Comparison of ENCODE assay signal across 11 cellular contexts in the genomic region with DNA sequence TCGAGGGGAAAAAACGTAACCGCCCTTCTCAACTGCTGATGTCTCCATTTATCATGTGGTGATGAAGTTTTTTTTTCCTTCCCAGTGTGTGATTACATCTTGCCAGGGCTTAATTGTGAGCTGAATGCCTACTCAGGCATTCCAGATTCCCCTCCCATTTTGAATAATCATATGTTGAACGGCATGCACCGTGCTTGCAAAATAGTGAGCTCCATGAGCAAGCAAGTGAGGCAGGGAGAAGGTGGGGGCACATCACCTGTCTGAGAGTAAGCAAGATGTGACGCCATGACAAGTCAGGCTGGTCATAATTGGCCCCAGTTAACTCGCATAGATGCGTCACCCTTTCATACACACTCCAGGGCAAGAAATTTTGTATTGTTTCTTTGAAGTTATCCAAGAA. TPM values are rescaled to one million over a fixed set of nuclear protein-coding genes. Genes with fewer than 3 reads are reported as not detected.
DNase-seq lines count a peak whose midpoint lies in the region; ATAC-seq and TF ChIP-seq lines count a peak whose summit lies in the region.
"Had no signal": no experiment of that assay in that cellular context is flagged by ENCODE, and none has a peak within 500 bp of the region (broad histone marks: within the 10 kb centered on the region; RNA-seq: fewer than 3 reads in every experiment).

No MANE protein-coding gene starts in this region.

- H3K4me1 ChIP-seq in adipocyte (ENCODE audit: control insufficient read depth, insufficient read depth, low read length): peaks cover 18% of the 10 kb centered on the region

- H3K4me3 ChIP-seq in adipocyte (ENCODE audit: low read length): no peak overlapping the region

- ATAC-seq in natural killer cell: no peak
- no peak for ATAC-seq in natural killer cell treated with Interleukin-12 subunit alpha and Interleukin-12 subunit beta and Interleukin-15 and Interleukin-18, amount 100 ng/mL, for 72 hours
- no peak for ATAC-seq in memory B cell (ENCODE audit: low read depth)
- no peak for ATAC-seq in GM18867 (IDR thresholded peaks at IDR 0.05; ENCODE audit: unreplicated experiment)
- ATAC-seq: left lung had no signal

- H3K27ac Mint-ChIP-seq in natural killer cell: peak overlapping the region; percentile 93 to 99
- H3K27ac Mint-ChIP-seq in natural killer cell treated with Interleukin-12 subunit alpha and Interleukin-12 subunit beta and Interleukin-15 and Interleukin-18, amount 100 ng/mL, for 72 hours: peak overlapping the region in 1 of 2 donors; percentile 89
- peak overlapping the region; percentile 100 for H3K27ac Mint-ChIP-seq in memory B cell

- H3K4me3 Mint-ChIP-seq in natural killer cell: peak overlapping the region; percentile 13
- H3K4me3 Mint-ChIP-seq in natural killer cell treated with Interleukin-12 subunit alpha and Interleukin-12 subunit beta and Interleukin-15 and Interleukin-18, amount 100 ng/mL, for 72 hours: no peak overlapping the region
- H3K4me3 Mint-ChIP-seq in memory B cell: peak overlapping the region; percentile 11

- H3K9me3 ChIP-seq in adipocyte (ENCODE audit: control insufficient read depth, low read length): no peaks in the 10 kb centered on the region
- H3K9me3 ChIP-seq: left lung had no signal

- no peaks in the 10 kb centered on the region for H3K27me3 Mint-ChIP-seq in natural killer cell (ENCODE audit: low read depth in 2 of 2)
- H3K27me3 Mint-ChIP-seq in natural killer cell treated with Interleukin-12 subunit alpha and Interleukin-12 subunit beta and Interleukin-15 and Interleukin-18, amount 100 ng/mL, for 72 hours: no peaks in the 10 kb centered on the region
- H3K27me3 Mint-ChIP-seq in memory B cell: no peaks in the 10 kb centered on the region

- DNase-seq in natural killer cell: no peak
- no peak for DNase-seq in natural killer cell treated with Interleukin-12 subunit alpha and Interleukin-12 subunit beta and Interleukin-15 and Interleukin-18, amount 100 ng/mL, for 72 hours (ENCODE audit: low spot score)
- DNase-seq in adipocyte (ENCODE audit: low read depth): no peak
- DNase-seq in memory B cell (ENCODE audit: low spot score in 2 of 2): no peak
- DNase-seq in NCI-H1694 treated with DMSO at 0.1 percent for 48 hours (lab: John Stamatoyannopoulos, UW): no peak
- no peak for DNase-seq in NK-92 treated with Interleukin-12 subunit alpha and Interleukin-12 subunit beta, amount 100 ng/mL, for 24 hours (lab: John Stamatoyannopoulos, UW)
- no peak for DNase-seq in NCI-H1092 treated with DMSO at 0.1 percent for 48 hours (lab: John Stamatoyannopoulos, UW)
- DNase-seq: activated CD4-positive, CD25-positive, alpha-beta regulatory T cell treated with anti-CD3 and anti-CD28 coated beads, Interleukin-2, amount 50 U/mL, for 72 hours; activated naive CD8-positive, alpha-beta T cell treated with anti-CD3 and anti-CD28 coated beads for 36 hours; left lung had no signal

- intact Hi-C loops in natural killer cell (cut with micrococcal nuclease): no loop called here

- TF ChIP-seq CTCF in natural killer cell (IDR thresholded peaks at IDR 0.05): no peak

- H3K36me3 Mint-ChIP-seq in natural killer cell (no peaks in the 10 kb centered on the region), memory B cell (peaks cover 4% of the 10 kb centered on the region)
- no peaks in the 10 kb centered on the region for H3K36me3 Mint-ChIP-seq in natural killer cell treated with Interleukin-12 subunit alpha and Interleukin-12 subunit beta and Interleukin-15 and Interleukin-18, amount 100 ng/mL, for 72 hours

- no peaks in the 10 kb centered on the region for H3K9me3 Mint-ChIP-seq in natural killer cell
- no peaks in the 10 kb centered on the region for H3K9me3 Mint-ChIP-seq in natural killer cell treated with Interleukin-12 subunit alpha and Interleukin-12 subunit beta and Interleukin-15 and Interleukin-18, amount 100 ng/mL, for 72 hours
- no peaks in the 10 kb centered on the region for H3K9me3 Mint-ChIP-seq in memory B cell
- H3K9me3 Mint-ChIP-seq: activated naive CD8-positive, alpha-beta T cell treated with anti-CD3 and anti-CD28 coated beads for 36 hours had no signal

- no peaks in the 10 kb centered on the region for H3K36me3 ChIP-seq in adipocyte (ENCODE audit: control insufficient read depth, insufficient read depth, low read length, severe bottlenecking)
- H3K36me3 ChIP-seq: left lung had no signal

- peaks cover 26 to 35% of the 10 kb centered on the region in 2 donors for H3K4me1 Mint-ChIP-seq in natural killer cell
- peaks cover 21 to 23% of the 10 kb centered on the region in 2 donors for H3K4me1 Mint-ChIP-seq in natural killer cell treated with Interleukin-12 subunit alpha and Interleukin-12 subunit beta and Interleukin-15 and Interleukin-18, amount 100 ng/mL, for 72 hours (ENCODE audit: low read depth in 2 of 2)
- H3K4me1 Mint-ChIP-seq in memory B cell: peaks cover 24% of the 10 kb centered on the region

- no peaks in the 10 kb centered on the region for H3K27me3 ChIP-seq in adipocyte (replicated peaks; ENCODE audit: control insufficient read depth, insufficient read depth, low read length)
- H3K27me3 ChIP-seq: left lung had no signal

- peak overlapping the region; percentile 37 for H3K9ac ChIP-seq in adipocyte (ENCODE audit: low read length)

RNA-seq across cellular contexts. Expression of a gene that starts 2.7 kb away (rescaled TPM):
- total RNA-seq in natural killer cell: 10 to 100 TPM; 26.4 to 42.2 (median 32.6) TPM
- 10 to 100 TPM; 31.7 to 45.4 TPM for total RNA-seq in natural killer cell treated with Interleukin-12 subunit alpha and Interleukin-12 subunit beta and Interleukin-15 and Interleukin-18, amount 100 ng/mL, for 72 hours

RNA-seq across cellular contexts. Expression of a gene that starts 19.2 kb away (rescaled TPM):
- 10 to 100 TPM; 31.8 to 41.8 (median 37.6) TPM for total RNA-seq in natural killer cell
- 10 to 100 TPM; 58.7 to 83.8 TPM for total RNA-seq in natural killer cell treated with Interleukin-12 subunit alpha and Interleukin-12 subunit beta and Interleukin-15 and Interleukin-18, amount 100 ng/mL, for 72 hours

RNA-seq across cellular contexts. Expression of a gene that starts 19.6 kb away (rescaled TPM):
- 10 to 100 TPM; 77.9 to 99.8 (median 89.5) TPM for total RNA-seq in natural killer cell
- 100 to 1,000 TPM; 109 to 113 TPM for total RNA-seq in natural killer cell treated with Interleukin-12 subunit alpha and Interleukin-12 subunit beta and Interleukin-15 and Interleukin-18, amount 100 ng/mL, for 72 hours
